ENCODE assay signal across 1 cellular context in genomic region chr10:77881222-77881621, GRCh38.
TF ChIP-seq lines count a peak whose summit lies in the region.

No MANE protein-coding gene starts in this region.

TF ChIP-seq in WTC11, 78 proteins besides CTCF, POLR2A, EP300 and RAD21 (continued from another document):
- TF ChIP-seq NR3C1 (CRISPR knock-in tag; conservative IDR thresholded peaks at IDR 0.05; ENCODE audit: low read depth) = no peak
- no peak for TF ChIP-seq ATF2 (CRISPR knock-in tag; IDR thresholded peaks at IDR 0.05; ENCODE audit: borderline replicate concordance, low read depth)
- no peak for TF ChIP-seq ZMAT4 (CRISPR knock-in tag; IDR thresholded peaks at IDR 0.05)
- no peak for TF ChIP-seq CREM (CRISPR knock-in tag; IDR thresholded peaks at IDR 0.05)
- TF ChIP-seq E2F5 (CRISPR knock-in tag; IDR thresholded peaks at IDR 0.05) = no peak
- no peak for TF ChIP-seq ZNF121 (CRISPR knock-in tag; IDR thresholded peaks at IDR 0.05)
- TF ChIP-seq TEAD4 (CRISPR knock-in tag; IDR thresholded peaks at IDR 0.05) = no peak
- TF ChIP-seq GTF2I (CRISPR knock-in tag; conservative IDR thresholded peaks at IDR 0.05) = no peak
- TF ChIP-seq ZNF263 (CRISPR knock-in tag; IDR thresholded peaks at IDR 0.05; ENCODE audit: low read depth) = no peak
- TF ChIP-seq MXD4 (CRISPR knock-in tag; IDR thresholded peaks at IDR 0.05; ENCODE audit: borderline replicate concordance) = no peak
- no peak for TF ChIP-seq ZNF512 (CRISPR knock-in tag; IDR thresholded peaks at IDR 0.05; ENCODE audit: borderline replicate concordance)
